In the genomic region with DNA sequence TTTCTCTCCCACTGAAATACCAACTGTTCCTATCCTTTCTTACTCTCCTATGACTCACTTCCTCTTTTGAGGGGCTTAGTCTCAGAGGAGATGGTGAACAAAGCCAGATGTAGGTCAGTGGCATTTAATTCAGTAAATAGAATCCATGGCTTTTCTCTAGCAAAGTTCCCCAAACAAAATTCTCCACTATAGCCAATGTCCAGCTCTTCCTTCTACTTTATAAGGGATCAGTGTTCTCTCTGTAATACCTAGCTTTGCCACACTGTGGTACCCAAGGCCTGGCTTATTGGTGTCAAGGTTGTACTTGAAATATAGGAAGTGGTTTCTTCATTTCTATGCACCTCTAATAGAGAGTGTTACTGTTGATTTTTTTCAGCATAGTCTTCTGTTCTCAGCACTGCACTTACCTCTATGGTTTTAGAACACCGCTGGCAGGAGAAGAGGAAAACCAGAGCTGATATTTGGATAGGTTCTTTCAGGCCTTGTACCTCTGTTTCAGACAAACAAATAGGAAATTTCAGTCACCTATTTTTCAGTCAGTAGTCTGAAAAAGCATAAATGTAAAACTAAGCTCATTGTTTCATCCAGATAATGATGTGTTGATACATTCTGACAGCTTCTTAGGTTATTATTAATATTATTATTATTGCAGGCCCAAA, we compare ENCODE assay signal across 8 cellular contexts. TPM values are rescaled to one million over a fixed set of nuclear protein-coding genes. Genes with fewer than 3 reads are reported as not detected.
DNase-seq lines count a peak whose midpoint lies in the region; ATAC-seq and TF ChIP-seq lines count a peak whose summit lies in the region.

No MANE protein-coding gene starts in this region.

- CTCF ChIA-PET in PC-3 (lab: Charles Lee) = interaction anchor here (0.6 to 1.5 kb wide), 12 partner anchors 34 to 169 kb away, joined by 3 to 8 read pairs (median 4); a partner anchor contains a TSS

- no peaks in the 10 kb centered on the region for H3K27me3 Mint-ChIP-seq in activated T-cell treated with anti-CD3 and anti-CD28 coated beads, Interleukin-2, amount 50 U/mL, for 72 hours (ENCODE audit: low read depth)

- POLR2A ChIA-PET in PC-3 (lab: Charles Lee; ENCODE audit: unreplicated experiment) = interaction anchor here (0.9 kb wide), 1 partner anchor 83 kb away, joined by 5 read pairs; no protein-coding TSS in a partner anchor

- no peaks in the 10 kb centered on the region for H4K20me1 ChIP-seq in PC-3 (ENCODE audit: low read length)

- H3K9me3 Mint-ChIP-seq in activated T-cell treated with anti-CD3 and anti-CD28 coated beads, Interleukin-2, amount 50 U/mL, for 72 hours = no peaks in the 10 kb centered on the region

- H3K27ac Mint-ChIP-seq in activated T-cell treated with anti-CD3 and anti-CD28 coated beads, Interleukin-2, amount 50 U/mL, for 72 hours = no peak overlapping the region

- DNase-seq in EL (peak; percentile 85), HUDEP-2 (lab: John Stamatoyannopoulos, UW; ENCODE audit: unreplicated experiment in 76 of 76) (peak in 45 of 76 experiments; percentile 1 to 54 (median 20)), PC-3 (peak; percentile 89), fibroblast of the aortic adventitia (ENCODE audit: low read depth) (peak; percentile 92), occipital lobe (lab: John Stamatoyannopoulos, UW) (peak; percentile 11), upper lobe of right lung (no peak)
- DNase-seq in activated T-cell treated with anti-CD3 and anti-CD28 coated beads, Interleukin-2, amount 50 U/mL, for 72 hours = peak; percentile 57 to 69

- H3K79me2 ChIP-seq in PC-3 (ENCODE audit: low read length) = no peaks in the 10 kb centered on the region

- no peak overlapping the region; the same call in 1 of the 2 replicates for H2AFZ ChIP-seq in PC-3 (ENCODE audit: low read length)

- H3K27ac ChIP-seq in PC-3 (ENCODE audit: low read length) (no peak overlapping the region), upper lobe of right lung (no peak overlapping the region)

- no peaks in the 10 kb centered on the region for H3K27me3 ChIP-seq in PC-3 (ENCODE audit: low read length)
- H3K27me3 ChIP-seq in upper lobe of right lung = no peaks in the 10 kb centered on the region

- H3K36me3 Mint-ChIP-seq in activated T-cell treated with anti-CD3 and anti-CD28 coated beads, Interleukin-2, amount 50 U/mL, for 72 hours (ENCODE audit: insufficient read depth in 2 of 2) = no peaks in the 10 kb centered on the region

- H3F3A ChIP-seq in PC-3 (ENCODE audit: low read length, unreplicated experiment) = no peaks in the 10 kb centered on the region

- intact Hi-C loops in PC-3 (cut with micrococcal nuclease) = loop anchor here (1.0 to 10.0 kb wide), 5 partner anchors 39 to 148 kb away; no protein-coding TSS in a partner anchor
- intact Hi-C loops in upper lobe of right lung (cut with DNase I) = loop anchor here (5.0 kb wide), 1 partner anchor 149 kb away; no protein-coding TSS in a partner anchor

- H3K9ac ChIP-seq in PC-3 (ENCODE audit: low read length) = no peak overlapping the region

- no peaks in the 10 kb centered on the region for H3K9me3 ChIP-seq in PC-3 (ENCODE audit: low read length)
- no peaks in the 10 kb centered on the region for H3K9me3 ChIP-seq in upper lobe of right lung

- no peaks in the 10 kb centered on the region for H3K9me2 ChIP-seq in PC-3 (replicated peaks; ENCODE audit: low read length)

- H3K4me1 ChIP-seq in PC-3 (ENCODE audit: insufficient read depth, low read length) (peaks cover 29% of the 10 kb centered on the region), upper lobe of right lung (peaks cover 9% of the 10 kb centered on the region)

- peak; percentile 91 for TF ChIP-seq CTCF in PC-3 (conservative IDR thresholded peaks at IDR 0.05; ENCODE audit: low read depth, low read length)
- TF ChIP-seq CTCF in fibroblast of the aortic adventitia (IDR thresholded peaks at IDR 0.05; ENCODE audit: insufficient read depth, low read length) = peak; percentile 83
- TF ChIP-seq CTCF in upper lobe of right lung (IDR thresholded peaks at IDR 0.05) = peak; percentile 81

- no TSS peak for BruUV-seq in PC-3 (replicated peaks; lab: Mats Ljungman, UMichigan)

- no peak overlapping the region for H3K4me3 Mint-ChIP-seq in activated T-cell treated with anti-CD3 and anti-CD28 coated beads, Interleukin-2, amount 50 U/mL, for 72 hours

- H3K4me2 ChIP-seq in PC-3 (ENCODE audit: low read length) = 0 out of 2 replicates have a peak overlapping the region, but pooled peaks have one; percentile 16

- no peaks in the 10 kb centered on the region for H3K36me3 ChIP-seq in PC-3 (ENCODE audit: low read depth, low read length)
- H3K36me3 ChIP-seq in upper lobe of right lung = peaks cover 19% of the 10 kb centered on the region

- no peak overlapping the region for H3K4me3 ChIP-seq in PC-3 (ENCODE audit: low read length)
- no peak overlapping the region for H3K4me3 ChIP-seq in fibroblast of the aortic adventitia (ENCODE audit: low read depth, low read length)
- H3K4me3 ChIP-seq in upper lobe of right lung = no peak overlapping the region

- ATAC-seq in GM21529 (IDR thresholded peaks at IDR 0.05; ENCODE audit: unreplicated experiment) = peak; percentile 100
- peak; percentile 86 for ATAC-seq in PC-3
- ATAC-seq in activated T-cell treated with anti-CD3 and anti-CD28 coated beads, Interleukin-2, amount 50 U/mL, for 72 hours (replicated peaks in 1 of 2) = peak; percentile 98 to 99
- ATAC-seq in upper lobe of right lung = peak; percentile 98

- H3K4me1 Mint-ChIP-seq in activated T-cell treated with anti-CD3 and anti-CD28 coated beads, Interleukin-2, amount 50 U/mL, for 72 hours (ENCODE audit: low read depth) = peaks cover 16% of the 10 kb centered on the region

RNA-seq across cellular contexts. Expression of a gene that starts 40.6 kb away (rescaled TPM):
- total RNA-seq in PC-3 (2014; rRNA removed) (32.4 and 36.7 TPM in 2 replicates), fibroblast of the aortic adventitia (ENCODE audit: low replicate concordance) (9.1 and 171 TPM in 2 replicates), occipital lobe (5.5 TPM), upper lobe of right lung (17.7 TPM)
- total RNA-seq in activated T-cell treated with anti-CD3 and anti-CD28 coated beads, Interleukin-2, amount 50 U/mL, for 72 hours = 1 to 10 TPM in 1 of 2 donors, under 1 TPM in 1; 0.79 to 1.7 TPM
